12 cellular contexts compared by ENCODE assay signal in the genomic region with DNA sequence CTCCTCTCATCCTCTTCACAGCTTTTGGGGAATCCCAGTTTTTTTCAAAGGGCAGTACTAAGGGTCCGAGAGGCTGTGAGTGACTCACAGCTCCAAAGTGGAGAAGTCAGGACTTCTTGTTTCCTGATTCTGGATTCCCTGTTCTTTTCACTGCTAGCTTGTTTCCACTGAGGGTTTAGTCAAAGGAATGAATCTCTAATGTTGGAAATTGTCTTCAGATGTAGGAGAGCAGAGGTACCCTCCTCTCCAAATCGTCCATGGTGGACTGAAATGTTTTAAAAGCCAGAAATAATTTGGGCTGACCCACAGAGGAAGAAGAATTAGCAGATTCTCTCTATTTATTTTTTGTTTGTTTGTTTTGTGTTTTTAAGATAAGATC. TPM values are rescaled to one million over a fixed set of nuclear protein-coding genes. Genes with fewer than 3 reads are reported as not detected.
DNase-seq lines count a peak whose midpoint lies in the region; ATAC-seq, FAIRE-seq and TF ChIP-seq lines count a peak whose summit lies in the region.
"Had no signal": no experiment of that assay in that cellular context is flagged by ENCODE, and none has a peak within 500 bp of the region (broad histone marks: within the 10 kb centered on the region; RNA-seq: fewer than 3 reads in every experiment).

No MANE protein-coding gene starts in this region.

- POLR2A ChIA-PET in K562 (lab: Yijun Ruan, JAX) = interaction anchor here (0.6 to 3.7 kb wide), 4 partner anchors 16 to 255 kb away, joined by 3 to 11 read pairs (median 4); partner anchors contain the start of gene TADA1

- TF ChIP-seq EP300 in K562 (IDR thresholded peaks at IDR 0.05; ENCODE audit: low read length) = no peak

- H3K27ac ChIP-seq in ACC112 (ENCODE audit: low read depth, low read length) = no peak overlapping the region
- no peak overlapping the region for H3K27ac ChIP-seq in KMS-11
- no peak overlapping the region for H3K27ac ChIP-seq in K562 (ENCODE audit: extremely low read depth, low read depth, low read length)
- no peak overlapping the region for H3K27ac ChIP-seq in mesendoderm (ENCODE audit: low read depth, low read length)
- H3K27ac ChIP-seq in substantia nigra (ENCODE audit: low read depth, low read length, poor library complexity, severe bottlenecking) = no peak overlapping the region

- no peak overlapping the region for H4K5ac ChIP-seq in mesendoderm (ENCODE audit: low read length)

- H3K23ac ChIP-seq in mesendoderm (ENCODE audit: low read length) = no peak overlapping the region

- H4K8ac ChIP-seq in mesendoderm (ENCODE audit: low read depth, low read length) = no peak overlapping the region

- H2BK120ac ChIP-seq in mesendoderm (ENCODE audit: low read depth, low read length) = no peak overlapping the region

- H2AFZ ChIP-seq in ACC112 (ENCODE audit: low read length, unreplicated experiment) (peak overlapping the region; percentile 100), KMS-11 (ENCODE audit: low read depth) (peak overlapping the region; percentile 98), K562 (ENCODE audit: low read depth, low read length) (peak overlapping the region; percentile 97)

- H3K56ac ChIP-seq in mesendoderm (ENCODE audit: low read length) = no peak overlapping the region

- FAIRE-seq in K562 (lab: Jason Lieb, UNC) = no peak

- 0% methylated on average over 2 of the region's 2 CpGs for WGBS in K562 (ENCODE audit: insufficient coverage, low coverage, missing lambda C conversion rate)
- no CpG with 5 or more reads among the region's 2 CpGs for WGBS in mesendoderm (ENCODE audit: extremely low coverage, insufficient coverage, low lambda C conversion rate)

- TF ChIP-seq RAD21 in K562 (CRISPR knock-in tag; conservative IDR thresholded peaks at IDR 0.05 in 1 of 2, IDR thresholded peaks at IDR 0.05 in 1 of 2) = no peak

- TF ChIP-seq POLR2A in K562 (conservative IDR thresholded peaks at IDR 0.05) = no peak

- no peaks in the 10 kb centered on the region for H3K9me1 ChIP-seq in K562 (ENCODE audit: control insufficient read depth, insufficient read depth, low read length)

- TF ChIP-seq CTCF in KMS-11 (conservative IDR thresholded peaks at IDR 0.05; ENCODE audit: low read depth, low read length) (no peak), K562 (IDR thresholded peaks at IDR 0.05 in 2 of 3, conservative IDR thresholded peaks at IDR 0.05 in 1 of 3; ENCODE audit: insufficient read depth in 2 of 3, low read depth in 1 of 3, low read length in 3 of 3) (no peak)

- no peak overlapping the region for H2AK5ac ChIP-seq in mesendoderm (ENCODE audit: low read length)

- peaks cover 7% of the 10 kb centered on the region for H3K27me3 ChIP-seq in ACC112 (ENCODE audit: insufficient read depth, low read length)
- H3K27me3 ChIP-seq in KMS-11 (ENCODE audit: insufficient read depth, low read depth) = no peaks in the 10 kb centered on the region
- H3K27me3 ChIP-seq in K562 (ENCODE audit: control insufficient read depth in 2 of 2, insufficient read depth in 2 of 2, low read length in 2 of 2) = peaks cover 10 to 30% of the 10 kb centered on the region in 2 experiments; a peak in 4 of 5 replicates
- no peaks in the 10 kb centered on the region for H3K27me3 ChIP-seq in mesendoderm (ENCODE audit: insufficient read depth, low read length, poor library complexity)

- H3K4me3 ChIP-seq in ACC112 (ENCODE audit: low read depth, low read length) (peak overlapping the region; percentile 41), KMS-11 (IDR thresholded peaks at IDR 0.05; ENCODE audit: insufficient read depth, low read depth, low read length) (peak overlapping the region; percentile 9), K562 (no peak overlapping the region), mesendoderm (ENCODE audit: low read length) (no peak overlapping the region)

- H3K4ac ChIP-seq in mesendoderm (ENCODE audit: low read depth, low read length) = no peak overlapping the region

- peaks cover 4% of the 10 kb centered on the region for H3K4me1 ChIP-seq in ACC112 (ENCODE audit: control insufficient read depth, insufficient read depth, low read length, unreplicated experiment)
- peaks cover 24% of the 10 kb centered on the region for H3K4me1 ChIP-seq in KMS-11 (ENCODE audit: low read depth, poor library complexity, severe bottlenecking)
- H3K4me1 ChIP-seq in K562 (replicated peaks in 1 of 2; ENCODE audit: control insufficient read depth in 2 of 2, insufficient read depth in 2 of 2, low read length in 2 of 2) = peaks cover 0 to 10% of the 10 kb centered on the region in 2 experiments; a peak in 3 of 5 replicates
- H3K4me1 ChIP-seq in mesendoderm (ENCODE audit: control insufficient read depth, low read depth, low read length) = peaks cover 6% of the 10 kb centered on the region

- H3K79me1 ChIP-seq in mesendoderm (ENCODE audit: low read length) = no peaks in the 10 kb centered on the region

- no peak for DNase-seq in K562 (ENCODE audit: extremely low read depth in 1 of 4, low spot score in 3 of 4)
- no peak for DNase-seq in mesendoderm
- DNase-seq in NCI-H82 treated with DMSO at 0.1 percent for 48 hours (lab: John Stamatoyannopoulos, UW; ENCODE audit: unreplicated experiment) = no peak
- no peak for DNase-seq in substantia nigra (lab: John Stamatoyannopoulos, UW)
- DNase-seq in SKM-1 treated with dmso at 0.1 percent for 144 hours (lab: John Stamatoyannopoulos, UW; ENCODE audit: unreplicated experiment) = no peak
- DNase-seq: GF-D8 had no signal

- peak overlapping the region; percentile 24 for H3K18ac ChIP-seq in mesendoderm (ENCODE audit: low read length)

- no peak for ATAC-seq in K562
- ATAC-seq in GM19324 (IDR thresholded peaks at IDR 0.05; ENCODE audit: low FRiP score, unreplicated experiment) = no peak

- no peak overlapping the region for H2BK5ac ChIP-seq in mesendoderm (ENCODE audit: low read length)

- H3K9ac ChIP-seq in KMS-11 = no peak overlapping the region
- no peak overlapping the region for H3K9ac ChIP-seq in K562 (ENCODE audit: insufficient read depth in 1 of 2, low read depth in 2 of 2, low read length in 2 of 2)
- H3K9ac ChIP-seq in mesendoderm (ENCODE audit: low read length) = peak overlapping the region; percentile 45

- H3K79me2 ChIP-seq in ACC112 (ENCODE audit: control insufficient read depth, insufficient read depth, low read length, unreplicated experiment) (no peaks in the 10 kb centered on the region), KMS-11 (ENCODE audit: insufficient read depth, low read depth) (no peaks in the 10 kb centered on the region), K562 (ENCODE audit: control insufficient read depth, insufficient read depth, low read length) (no peaks in the 10 kb centered on the region), mesendoderm (ENCODE audit: control insufficient read depth, insufficient read depth, low read length) (no peaks in the 10 kb centered on the region)

- peak overlapping the region; percentile 63; the same call in 1 of the 2 replicates for H3K4me2 ChIP-seq in KMS-11
- no peak overlapping the region for H3K4me2 ChIP-seq in K562 (ENCODE audit: insufficient read depth, low read length)
- no peak overlapping the region for H3K4me2 ChIP-seq in mesendoderm (ENCODE audit: low read length)

- no peak overlapping the region for H2BK15ac ChIP-seq in mesendoderm (replicated peaks; ENCODE audit: low read depth)

- BruUV-seq in K562 (replicated peaks; lab: Mats Ljungman, UMichigan) = no TSS peak

- in situ Hi-C loops in K562 (cut with MboI) = loop anchor here (5.0 to 10.0 kb wide), 2 partner anchors 142 to 635 kb away; no protein-coding TSS in a partner anchor

- intact Hi-C loops in K562 (cut with micrococcal nuclease) = loop anchor here (2.0 to 5.0 kb wide), 4 partner anchors 82 to 1135 kb away; partner anchors contain the start of gene ILDR2

- H3K36me3 ChIP-seq in ACC112 (ENCODE audit: insufficient read depth, low read length) (no peaks in the 10 kb centered on the region), KMS-11 (ENCODE audit: insufficient read depth) (no peaks in the 10 kb centered on the region), K562 (ENCODE audit: control insufficient read depth, insufficient read depth, low read length) (no peaks in the 10 kb centered on the region), mesendoderm (ENCODE audit: control insufficient read depth, insufficient read depth, low read length) (no peaks in the 10 kb centered on the region)

- H4K20me1 ChIP-seq in KMS-11 (ENCODE audit: insufficient read depth) (no peaks in the 10 kb centered on the region), K562 (replicated peaks; ENCODE audit: control insufficient read depth, insufficient read depth, low read length) (no peaks in the 10 kb centered on the region)

- CTCF ChIA-PET in K562 (lab: Yijun Ruan, JAX; ENCODE audit: low intra/inter-chr PET ratio) = interaction anchor here (0.5 to 3.8 kb wide), 4 partner anchors 149 to 569 kb away, joined by 3 to 32 read pairs (median 5); no protein-coding TSS in a partner anchor

- no peaks in the 10 kb centered on the region for H3K9me3 ChIP-seq in K562 (replicated peaks; ENCODE audit: control insufficient read depth, insufficient read depth, low read depth, low read length)

RNA-seq across cellular contexts. Expression of gene GPA33, which starts 30.5 kb away (rescaled TPM):
- total RNA-seq in K562 (2011; cell fraction: chromatin; rRNA removed; ENCODE audit: low replicate concordance) = not detected in 2 replicates
- total RNA-seq in K562 (2011; cell fraction: nucleolus; rRNA removed) = not detected in 2 replicates
- total RNA-seq in K562 (2011; cell fraction: nucleoplasm; rRNA removed) = not detected in 2 replicates
- total RNA-seq in K562 (2014; rRNA removed) (not detected in 2 replicates), K562 (2014; rRNA removed; fragmentation: Illumina TruSeq; extraction: Trizol) (not detected in 2 replicates), K562 (2015; rRNA removed; fragmentation: Illumina TruSeq; extraction: Trizol) (not detected in 2 replicates), K562 (2021) (0.07 and 0.13 TPM in 2 replicates)
- polyA plus RNA-seq in K562 (2011; rRNA removed) (not detected in 2 replicates), K562 (2014; fragmentation: Illumina TruSeq; extraction: Trizol) (not detected in 2 replicates), K562 (2014; fragmentation: Nextera tagmentation; extraction: Ambion mirVana) (not detected), K562 (2014; rRNA removed) (not detected in 2 replicates)
- polyA plus RNA-seq in K562 (2011; cell fraction: cytosol; rRNA removed) = not detected in 2 replicates
- polyA plus RNA-seq in K562 (2011; cell fraction: nucleus; rRNA removed) = not detected in 2 replicates
- not detected in 2 replicates for polyA plus RNA-seq in K562 (2012)
- not detected in 2 replicates for polyA minus RNA-seq in K562 (2011; rRNA and poly(A)+ RNA removed)
- not detected in 2 replicates for polyA minus RNA-seq in K562 (2011; cell fraction: cytosol; rRNA and poly(A)+ RNA removed)
- not detected in 2 replicates for polyA minus RNA-seq in K562 (2011; cell fraction: nucleus; rRNA and poly(A)+ RNA removed)
- polyA plus RNA-seq in mesendoderm (2013, experiment 1 of 2) = 0.81 TPM
- polyA plus RNA-seq in mesendoderm (2013, experiment 2 of 2) = 0.90 TPM
- total RNA-seq: A673, SK-MEL-5 had no signal

RNA-seq across cellular contexts. Expression of gene STYXL2, which starts 34.2 kb away (rescaled TPM):
- not detected in 2 replicates for total RNA-seq in K562 (2011; cell fraction: chromatin; rRNA removed; ENCODE audit: low replicate concordance)
- not detected in 2 replicates for total RNA-seq in K562 (2011; cell fraction: nucleolus; rRNA removed)
- not detected in 2 replicates for total RNA-seq in K562 (2011; cell fraction: nucleoplasm; rRNA removed)
- total RNA-seq in K562 (2014; rRNA removed) = not detected in 2 replicates
- total RNA-seq in K562 (2014; rRNA removed; fragmentation: Illumina TruSeq; extraction: Trizol) = not detected in 2 replicates
- total RNA-seq in K562 (2015; rRNA removed; fragmentation: Illumina TruSeq; extraction: Trizol) = not detected in 2 replicates
- not detected in 2 replicates for total RNA-seq in K562 (2021)
- polyA plus RNA-seq in K562 (2011; rRNA removed) = not detected in 2 replicates
- polyA plus RNA-seq in K562 (2011; cell fraction: cytosol; rRNA removed) = not detected in 2 replicates
- polyA plus RNA-seq in K562 (2011; cell fraction: nucleus; rRNA removed) = not detected in 2 replicates
- polyA plus RNA-seq in K562 (2012) = not detected in 2 replicates
- not detected in 2 replicates for polyA plus RNA-seq in K562 (2014; fragmentation: Illumina TruSeq; extraction: Trizol)
- not detected for polyA plus RNA-seq in K562 (2014; fragmentation: Nextera tagmentation; extraction: Ambion mirVana)
- not detected in 2 replicates for polyA plus RNA-seq in K562 (2014; rRNA removed)
- polyA minus RNA-seq in K562 (2011; rRNA and poly(A)+ RNA removed) = not detected in 2 replicates
- polyA minus RNA-seq in K562 (2011; cell fraction: cytosol; rRNA and poly(A)+ RNA removed) = not detected in 2 replicates
- polyA minus RNA-seq in K562 (2011; cell fraction: nucleus; rRNA and poly(A)+ RNA removed) = not detected in 2 replicates
- 0.10 TPM for polyA plus RNA-seq in mesendoderm (2013, experiment 1 of 2)
- 0.07 TPM for polyA plus RNA-seq in mesendoderm (2013, experiment 2 of 2)
- total RNA-seq: A673; CD4-positive, alpha-beta T cell; SK-MEL-5 had no signal

Comparison
In these comparisons a context has a peak if more than half of its experiments do, and no peak if none do; other contexts are left out.
1. H3K4me3 ChIP-seq: peak in ACC112 (single experiment) and KMS-11 (single experiment); none in K562 (single experiment) and mesendoderm (single experiment).
2. Peak in every context shown above with its lines, with median percentiles within 50 percentile points of each other: H2AFZ ChIP-seq.